1 cellular context compared by ENCODE assay signal in the genomic region with DNA sequence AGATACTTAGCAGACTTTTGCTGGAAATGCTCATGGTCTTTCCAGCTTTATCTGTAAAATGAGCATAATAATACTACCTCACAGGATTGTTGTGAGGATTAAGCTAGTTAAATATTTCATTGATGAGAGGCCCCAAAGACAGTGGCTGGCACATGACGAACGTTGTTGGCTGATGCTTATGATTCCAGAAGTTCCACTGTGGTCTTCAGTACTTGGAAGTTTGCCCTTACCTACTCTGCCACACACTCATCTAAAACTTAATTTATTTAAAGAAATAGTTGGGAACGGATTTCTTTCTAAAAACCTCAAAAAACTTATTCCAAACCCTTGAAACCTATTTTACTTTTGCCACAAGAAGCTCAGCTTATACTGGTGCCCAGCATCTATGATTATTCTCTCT.
TF ChIP-seq lines count a peak whose summit lies in the region.

No MANE protein-coding gene starts in this region.

TF ChIP-seq in SK-N-SH, 30 proteins besides CTCF, POLR2A, EP300 and RAD21 (continued from another document):
- TF ChIP-seq, protein P1, sequence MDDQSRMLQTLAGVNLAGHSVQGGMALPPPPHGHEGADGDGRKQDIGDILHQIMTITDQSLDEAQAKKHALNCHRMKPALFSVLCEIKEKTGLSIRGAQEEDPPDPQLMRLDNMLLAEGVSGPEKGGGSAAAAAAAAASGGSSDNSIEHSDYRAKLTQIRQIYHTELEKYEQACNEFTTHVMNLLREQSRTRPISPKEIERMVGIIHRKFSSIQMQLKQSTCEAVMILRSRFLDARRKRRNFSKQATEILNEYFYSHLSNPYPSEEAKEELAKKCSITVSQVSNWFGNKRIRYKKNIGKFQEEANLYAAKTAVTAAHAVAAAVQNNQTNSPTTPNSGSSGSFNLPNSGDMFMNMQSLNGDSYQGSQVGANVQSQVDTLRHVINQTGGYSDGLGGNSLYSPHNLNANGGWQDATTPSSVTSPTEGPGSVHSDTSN (IDR thresholded peaks at IDR 0.05), result peak; percentile 49; the same call in 1 of the 2 replicates
